In genomic region chr1:109617291-109617801, GRCh38 we compare ENCODE assay signal across 1 cellular context.
TF ChIP-seq lines count a peak whose summit lies in the region.

No MANE protein-coding gene starts in this region.

TF ChIP-seq in HEK293T, 16 proteins besides CTCF, POLR2A, EP300 and RAD21 (continued from another document):
- no peak for TF ChIP-seq ZNF384 (IDR thresholded peaks at IDR 0.05)
- no peak for TF ChIP-seq FOXK2 (IDR thresholded peaks at IDR 0.05)
- TF ChIP-seq SP1 (IDR thresholded peaks at IDR 0.05), result no peak
- TF ChIP-seq CTBP1 (IDR thresholded peaks at IDR 0.05; ENCODE audit: borderline replicate concordance), result no peak
- no peak for TF ChIP-seq SUZ12 (IDR thresholded peaks at IDR 0.05)
- no peak for TF ChIP-seq L3MBTL2 (conservative IDR thresholded peaks at IDR 0.05)
- no peak for TF ChIP-seq ARNT (IDR thresholded peaks at IDR 0.05)
- no peak for TF ChIP-seq FOXA1 (IDR thresholded peaks at IDR 0.05)
TF ChIP-seq in HEK293T: peak in this region for 0.
